ENCODE assay signal across 1 cellular context in the genomic region with DNA sequence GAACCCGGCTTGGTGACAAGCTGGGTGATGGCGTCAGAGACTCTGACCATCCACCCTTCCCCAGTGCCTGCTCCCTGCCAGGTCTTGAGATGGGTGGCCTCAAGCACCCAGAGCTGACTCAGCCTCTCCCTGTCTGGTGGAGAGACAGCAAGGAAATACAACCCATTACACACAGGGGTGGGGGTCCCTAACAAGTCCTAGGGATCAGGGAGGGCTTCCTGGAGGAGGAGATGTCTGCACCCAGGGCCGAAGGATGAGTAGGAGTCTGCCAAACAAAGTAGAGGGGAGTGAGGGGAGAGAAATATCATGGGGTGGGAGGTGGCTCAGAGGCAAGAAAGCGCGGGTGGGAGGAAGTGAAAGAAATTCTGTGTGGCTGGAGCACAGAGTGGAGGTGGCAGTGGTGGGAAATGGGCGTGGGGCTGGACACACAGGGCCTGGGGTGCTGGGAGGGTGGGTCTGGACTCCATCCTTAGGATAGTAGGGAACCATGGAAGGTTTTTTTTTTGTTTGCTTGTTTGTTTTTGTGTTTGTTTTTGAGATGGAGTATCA.
TF ChIP-seq lines count a peak whose summit lies in the region.

No MANE protein-coding gene starts in this region.

TF ChIP-seq in GM12878, 131 proteins besides CTCF, POLR2A, EP300 and RAD21:
- TF ChIP-seq SPI1 (IDR thresholded peaks at IDR 0.05; ENCODE audit: borderline replicate concordance, insufficient read depth, low read depth, low read length) (peak; percentile 67), PAX8 (IDR thresholded peaks at IDR 0.05) (no peak)
